ENCODE assay signal across 29 cellular contexts in the genomic region with DNA sequence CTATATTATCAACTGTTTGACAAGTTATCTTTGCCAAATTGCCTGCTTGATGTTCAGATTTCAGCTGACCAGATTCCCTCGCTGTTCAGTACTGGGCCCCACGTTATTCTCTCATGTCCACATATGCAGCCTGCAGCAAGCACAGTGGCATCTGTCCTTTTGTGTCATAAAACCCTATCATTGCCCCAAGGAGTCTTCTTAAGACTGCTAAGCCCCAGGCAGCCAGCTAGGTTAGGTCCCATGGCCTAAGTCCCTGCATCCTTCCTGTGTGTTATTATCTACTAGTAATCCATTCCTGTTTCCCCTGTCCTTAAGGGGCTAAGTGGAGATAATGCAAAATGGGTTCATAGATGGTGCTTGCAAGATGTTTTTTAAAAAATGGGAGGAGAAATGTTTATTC.
"Had no signal": no experiment of that assay in that cellular context is flagged by ENCODE, and none has a peak within 500 bp of the region (broad histone marks: within the 10 kb centered on the region; RNA-seq: fewer than 3 reads in every experiment).

No MANE protein-coding gene starts in this region.

- H3K4me3 ChIP-seq: adrenal gland, body of pancreas, esophagus squamous epithelium, heart left ventricle had no signal

- H3K27me3 ChIP-seq: adrenal gland, body of pancreas, esophagus squamous epithelium, heart left ventricle had no signal

- H3K9me3 ChIP-seq: adrenal gland, body of pancreas, esophagus squamous epithelium, heart left ventricle had no signal

- H3K27ac ChIP-seq: adrenal gland, body of pancreas, heart left ventricle had no signal

- H3K4me1 ChIP-seq: adrenal gland, body of pancreas, heart left ventricle had no signal

- H3K9me3 Mint-ChIP-seq: activated CD4-positive, alpha-beta T cell treated with anti-CD3 and anti-CD28 coated beads, Interleukin-2, amount 10 ng/mL, durations not matched to agents 7 days and 5 days; activated CD8-positive, alpha-beta T cell treated with anti-CD3 and anti-CD28 coated beads for 36 hours; activated naive CD4-positive, alpha-beta T cell treated with anti-CD3 and anti-CD28 coated beads for 36 hours; activated naive CD4-positive, alpha-beta T cell treated with anti-CD3 and anti-CD28 coated beads, Interleukin-2, amount 50 U/mL, for 24 hours; activated naive CD8-positive, alpha-beta T cell treated with anti-CD3 and anti-CD28 coated beads for 36 hours; activated naive CD8-positive, alpha-beta T cell treated with anti-CD3 and anti-CD28 coated beads, Interleukin-2, amount 50 U/mL, for 24 hours; activated T-helper 1 cell treated with anti-CD3 and anti-CD28 coated beads, Interleukin-12 subunit alpha, Interleukin-12 subunit beta, Interleukin-2, Interleukin-4 antibody, amounts not matched to agents 30 ng/mL and 10 ng/mL and 1 ng/mL, durations not matched to agents 14 hours and 24 hours and 36 hours; activated T-helper 2 cell treated with anti-CD3 and anti-CD28 coated beads, Interferon-gamma antibody, Interleukin-2, Interleukin-4, amounts not matched to agents 10 μg/mL and 5 μg/mL and 100 μg/mL, durations not matched to agents 14 hours and 24 hours and 36 hours; effector memory CD8-positive, alpha-beta T cell had no signal

- H3K27ac Mint-ChIP-seq: activated CD4-positive, alpha-beta T cell treated with anti-CD3 and anti-CD28 coated beads, Interleukin-2, amount 10 ng/mL, durations not matched to agents 7 days and 5 days; activated CD8-positive, alpha-beta memory T cell treated with anti-CD3 and anti-CD28 coated beads, Interleukin-2, amount 10 ng/mL, durations not matched to agents 7 days and 5 days; activated CD8-positive, alpha-beta T cell treated with anti-CD3 and anti-CD28 coated beads for 36 hours; activated naive CD4-positive, alpha-beta T cell treated with anti-CD3 and anti-CD28 coated beads for 36 hours; activated naive CD4-positive, alpha-beta T cell treated with anti-CD3 and anti-CD28 coated beads, Interleukin-2, amount 50 U/mL, for 24 hours; activated naive CD8-positive, alpha-beta T cell treated with anti-CD3 and anti-CD28 coated beads for 36 hours; activated naive CD8-positive, alpha-beta T cell treated with anti-CD3 and anti-CD28 coated beads, Interleukin-2, amount 50 U/mL, for 24 hours; activated T-helper 1 cell treated with anti-CD3 and anti-CD28 coated beads, Interleukin-12 subunit alpha, Interleukin-12 subunit beta, Interleukin-2, Interleukin-4 antibody, amounts not matched to agents 30 ng/mL and 10 ng/mL and 1 ng/mL, durations not matched to agents 14 hours and 24 hours and 36 hours; activated T-helper 2 cell treated with anti-CD3 and anti-CD28 coated beads, Interferon-gamma antibody, Interleukin-2, Interleukin-4, amounts not matched to agents 10 μg/mL and 5 μg/mL and 100 μg/mL, durations not matched to agents 14 hours and 24 hours and 36 hours; WTC11 had no signal

- H3K4me3 Mint-ChIP-seq: activated CD4-positive, alpha-beta T cell treated with anti-CD3 and anti-CD28 coated beads, Interleukin-2, amount 10 ng/mL, durations not matched to agents 7 days and 5 days; activated CD8-positive, alpha-beta memory T cell treated with anti-CD3 and anti-CD28 coated beads, Interleukin-2, amount 10 ng/mL, durations not matched to agents 7 days and 5 days; activated CD8-positive, alpha-beta T cell treated with anti-CD3 and anti-CD28 coated beads for 36 hours; activated naive CD4-positive, alpha-beta T cell treated with anti-CD3 and anti-CD28 coated beads for 36 hours; activated naive CD4-positive, alpha-beta T cell treated with anti-CD3 and anti-CD28 coated beads, Interleukin-2, amount 50 U/mL, for 24 hours; activated naive CD8-positive, alpha-beta T cell treated with anti-CD3 and anti-CD28 coated beads for 36 hours; activated naive CD8-positive, alpha-beta T cell treated with anti-CD3 and anti-CD28 coated beads, Interleukin-2, amount 50 U/mL, for 24 hours; activated T-helper 1 cell treated with anti-CD3 and anti-CD28 coated beads, Interleukin-12 subunit alpha, Interleukin-12 subunit beta, Interleukin-2, Interleukin-4 antibody, amounts not matched to agents 30 ng/mL and 10 ng/mL and 1 ng/mL, durations not matched to agents 14 hours and 24 hours and 36 hours; effector memory CD8-positive, alpha-beta T cell; WTC11 had no signal

- H3K4me1 Mint-ChIP-seq: activated CD4-positive, alpha-beta T cell treated with anti-CD3 and anti-CD28 coated beads, Interleukin-2, amount 10 ng/mL, durations not matched to agents 7 days and 5 days; activated naive CD4-positive, alpha-beta T cell treated with anti-CD3 and anti-CD28 coated beads, Interleukin-2, amount 50 U/mL, for 24 hours; activated naive CD8-positive, alpha-beta T cell treated with anti-CD3 and anti-CD28 coated beads, Interleukin-2, amount 50 U/mL, for 24 hours; WTC11 had no signal

- DNase-seq: activated CD4-positive, alpha-beta T cell treated with anti-CD3 and anti-CD28 coated beads for 1 hour; activated CD4-positive, alpha-beta T cell treated with anti-CD3 and anti-CD28 coated beads for 4 hours; activated CD4-positive, alpha-beta T cell treated with anti-CD3 and anti-CD28 coated beads, Interleukin-2, amount 10 ng/mL, durations not matched to agents 7 days and 5 days; activated CD4-positive, alpha-beta T cell treated with anti-CD3 and anti-CD28 coated beads, Interleukin-2, amount 50 U/mL, for 4 hours; activated CD8-positive, alpha-beta memory T cell treated with anti-CD3 and anti-CD28 coated beads, Interleukin-2, amount 10 ng/mL, durations not matched to agents 7 days and 5 days; activated CD8-positive, alpha-beta memory T cell treated with anti-CD3 and anti-CD28 coated beads, Interleukin-2, amount 50 U/mL, for 4 hours; activated CD8-positive, alpha-beta T cell treated with anti-CD3 and anti-CD28 coated beads for 36 hours; activated effector memory CD4-positive, alpha-beta T cell treated with anti-CD3 and anti-CD28 coated beads, Interleukin-2, amount 50 U/mL, for 16 hours; activated naive CD4-positive, alpha-beta T cell treated with anti-CD3 and anti-CD28 coated beads for 36 hours; activated naive CD8-positive, alpha-beta T cell treated with anti-CD3 and anti-CD28 coated beads for 36 hours; activated naive CD8-positive, alpha-beta T cell treated with anti-CD3 and anti-CD28 coated beads, Interleukin-2, amount 50 U/mL, for 24 hours; activated T-cell treated with anti-CD3 and anti-CD28 coated beads, Interleukin-2, amount 50 U/mL, for 1 hour; activated T-cell treated with anti-CD3 and anti-CD28 coated beads, Interleukin-2, amount 50 U/mL, for 48 hours; adrenal gland; amygdala; aorta; body of pancreas; caudate nucleus; cortex of kidney; dermis blood vessel endothelial cell; effector CD4-positive, alpha-beta T cell; effector memory CD8-positive, alpha-beta T cell; esophagus squamous epithelium; heart left ventricle; T-helper 2 cell had no signal

- H3K27me3 Mint-ChIP-seq: activated CD4-positive, alpha-beta T cell treated with anti-CD3 and anti-CD28 coated beads, Interleukin-2, amount 10 ng/mL, durations not matched to agents 7 days and 5 days; activated CD8-positive, alpha-beta memory T cell treated with anti-CD3 and anti-CD28 coated beads, Interleukin-2, amount 10 ng/mL, durations not matched to agents 7 days and 5 days; activated CD8-positive, alpha-beta T cell treated with anti-CD3 and anti-CD28 coated beads for 36 hours; activated naive CD4-positive, alpha-beta T cell treated with anti-CD3 and anti-CD28 coated beads, Interleukin-2, amount 50 U/mL, for 24 hours; activated naive CD8-positive, alpha-beta T cell treated with anti-CD3 and anti-CD28 coated beads for 36 hours; activated naive CD8-positive, alpha-beta T cell treated with anti-CD3 and anti-CD28 coated beads, Interleukin-2, amount 50 U/mL, for 24 hours; effector memory CD8-positive, alpha-beta T cell had no signal
